ENCODE assay signal across 29 cellular contexts in the genomic region with DNA sequence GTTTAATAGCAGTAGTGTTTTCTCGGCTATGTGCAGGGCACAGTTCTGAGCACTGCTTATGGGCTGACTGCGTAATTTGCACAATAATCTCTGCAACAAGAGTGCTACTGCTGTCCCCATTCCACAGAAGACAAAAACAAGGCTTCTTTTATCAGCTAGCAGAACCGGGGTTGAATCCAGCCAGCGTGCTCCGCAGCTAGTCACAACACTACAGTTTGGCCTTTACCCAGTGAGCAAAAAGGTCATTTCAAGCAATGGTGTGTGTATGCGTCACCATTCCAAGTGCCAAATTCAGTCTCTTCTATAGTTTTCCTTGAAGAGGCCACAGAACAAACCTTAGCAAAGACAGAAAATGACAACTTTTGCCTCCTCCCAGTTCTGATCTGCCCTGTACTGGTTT.
"Had no signal": no experiment of that assay in that cellular context is flagged by ENCODE, and none has a peak within 500 bp of the region (broad histone marks: within the 10 kb centered on the region; RNA-seq: fewer than 3 reads in every experiment).

No MANE protein-coding gene starts in this region.

- H3K9me3 Mint-ChIP-seq: dendritic cell treated with granulocyte-macrophage colony-stimulating factor and Interleukin-4, amounts not matched to agents 40 ng/mL and 50 ng/mL, for 4 days; endodermal cell; naive thymus-derived CD8-positive, alpha-beta T cell; nephron progenitor cell; stimulated activated effector memory CD8-positive, alpha-beta T cell treated with anti-CD3 and anti-CD28 coated beads, Interleukin-12 subunit alpha, Interleukin-12 subunit beta, amount 100 ng/mL, for 72 hours had no signal

- FAIRE-seq: islet of Langerhans had no signal

- H3K36me3 Mint-ChIP-seq: naive thymus-derived CD8-positive, alpha-beta T cell; stimulated activated effector memory CD8-positive, alpha-beta T cell treated with anti-CD3 and anti-CD28 coated beads, Interleukin-12 subunit alpha, Interleukin-12 subunit beta, amount 100 ng/mL, for 72 hours had no signal

- H3K27me3 ChIP-seq: colonic mucosa, gastroesophageal sphincter, neutrophil, stomach, thyroid gland, vagina had no signal

- H3K36me3 ChIP-seq: colonic mucosa, gastroesophageal sphincter, heart right ventricle, left ventricle myocardium inferior, lower lobe of right lung, neutrophil, stomach, thyroid gland, vagina had no signal

- H3K27ac Mint-ChIP-seq: dendritic cell treated with granulocyte-macrophage colony-stimulating factor and Interleukin-4, amounts not matched to agents 40 ng/mL and 50 ng/mL, for 4 days; endodermal cell; naive thymus-derived CD8-positive, alpha-beta T cell; nephron progenitor cell; progenitor cell of endocrine pancreas; stimulated activated effector memory CD8-positive, alpha-beta T cell treated with anti-CD3 and anti-CD28 coated beads, Interleukin-12 subunit alpha, Interleukin-12 subunit beta, amount 100 ng/mL, for 72 hours had no signal

- DNase-seq: colonic mucosa; effector CD8-positive, alpha-beta T cell; endodermal cell; foreskin fibroblast; glutamatergic neuron; heart right ventricle; hippocampal formation; left cardiac atrium; left ventricle myocardium inferior; lower lobe of right lung; nephron progenitor cell; stimulated activated CD4-positive, alpha-beta T cell treated with anti-CD3 and anti-CD28 coated beads, Interleukin-2, amount 100 ng/mL, for 24 hours; stimulated activated CD4-positive, alpha-beta T cell treated with anti-CD3 and anti-CD28 coated beads, Interleukin-4, amount 100 ng/mL, for 24 hours; stimulated activated naive CD4-positive, alpha-beta T cell treated with Interleukin-2 at 50 U/mL for 16 hours; stomach; thyroid gland; trophoblast cell had no signal

- H3K4me1 Mint-ChIP-seq: naive thymus-derived CD8-positive, alpha-beta T cell; stimulated activated effector memory CD8-positive, alpha-beta T cell treated with anti-CD3 and anti-CD28 coated beads, Interleukin-12 subunit alpha, Interleukin-12 subunit beta, amount 100 ng/mL, for 72 hours had no signal

- H3K9me3 ChIP-seq: colonic mucosa, gastroesophageal sphincter, heart right ventricle, left ventricle myocardium inferior, lower lobe of right lung, neutrophil, stomach, thyroid gland, vagina had no signal

- H3K4me3 ChIP-seq: colonic mucosa, gastroesophageal sphincter, heart right ventricle, left ventricle myocardium inferior, lower lobe of right lung, stomach, thyroid gland, vagina had no signal

- ATAC-seq: esophagus mucosa; gastroesophageal sphincter; heart right ventricle; left cardiac atrium; lower lobe of right lung; naive thymus-derived CD8-positive, alpha-beta T cell; sciatic nerve; stimulated activated effector memory CD8-positive, alpha-beta T cell treated with anti-CD3 and anti-CD28 coated beads, Interleukin-12 subunit alpha, Interleukin-12 subunit beta, amount 100 ng/mL, for 72 hours had no signal

- H3K27ac ChIP-seq: colonic mucosa, epithelial cell of prostate, gastroesophageal sphincter, heart right ventricle, left ventricle myocardium inferior, lower lobe of right lung, neutrophil, parathyroid adenoma, stomach, thyroid gland, vagina had no signal

- H3K79me2 ChIP-seq: parathyroid adenoma had no signal

- H3K9ac ChIP-seq: parathyroid adenoma had no signal

- H3K4me1 ChIP-seq: colonic mucosa, gastroesophageal sphincter, lower lobe of right lung, stomach, thyroid gland, vagina had no signal

- H3K4me3 Mint-ChIP-seq: dendritic cell treated with granulocyte-macrophage colony-stimulating factor and Interleukin-4, amounts not matched to agents 40 ng/mL and 50 ng/mL, for 4 days; endodermal cell; naive thymus-derived CD8-positive, alpha-beta T cell; nephron progenitor cell; stimulated activated effector memory CD8-positive, alpha-beta T cell treated with anti-CD3 and anti-CD28 coated beads, Interleukin-12 subunit alpha, Interleukin-12 subunit beta, amount 100 ng/mL, for 72 hours had no signal
